21 cellular contexts compared by ENCODE assay signal in the genomic region with DNA sequence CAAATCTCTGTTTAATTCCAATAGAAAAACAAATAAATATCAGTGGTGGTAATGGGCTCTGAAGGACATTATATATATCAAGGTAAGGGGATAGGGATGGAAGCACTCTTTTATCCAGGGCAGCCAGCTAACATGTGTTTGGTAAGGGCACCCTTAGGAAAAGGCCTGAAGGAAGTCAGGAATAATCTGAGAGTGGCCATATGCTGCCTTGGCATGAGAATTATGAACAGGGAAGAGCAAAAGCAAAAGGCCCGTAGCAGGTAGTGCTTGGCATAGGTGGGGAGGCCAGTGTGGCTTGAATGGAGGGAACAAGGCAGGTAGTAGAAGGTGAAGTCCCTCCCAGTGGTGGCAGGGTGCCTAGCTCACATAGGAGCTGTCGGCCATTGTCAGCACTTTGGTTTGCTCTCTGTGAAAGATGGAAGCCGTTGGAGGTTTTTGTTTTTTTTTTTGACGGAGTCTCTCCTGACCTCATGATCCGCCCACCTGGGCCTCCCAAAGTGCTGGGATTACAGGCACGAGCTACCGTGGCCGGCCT. TPM values are rescaled to one million over a fixed set of nuclear protein-coding genes. Genes with fewer than 3 reads are reported as not detected.
DNase-seq lines count a peak whose midpoint lies in the region; ATAC-seq and TF ChIP-seq lines count a peak whose summit lies in the region.
"Had no signal": no experiment of that assay in that cellular context is flagged by ENCODE, and none has a peak within 500 bp of the region (broad histone marks: within the 10 kb centered on the region; RNA-seq: fewer than 3 reads in every experiment).

No MANE protein-coding gene starts in this region.

- POLR2A ChIA-PET in activated CD4-positive, alpha-beta memory T cell treated with anti-CD3 and anti-CD28 coated beads, Interleukin-2, amount 10 ng/mL, durations not matched to agents 7 days and 5 days (lab: Charles Lee), result no interaction called here

- no peaks in the 10 kb centered on the region; the same call in 1 of the 2 replicates for H4K20me1 ChIP-seq in GM23338 (replicated peaks; ENCODE audit: insufficient read depth)

- H3K9me3 Mint-ChIP-seq in Calu3 (ENCODE audit: low read depth, unreplicated experiment), result no peaks in the 10 kb centered on the region
- H3K9me3 Mint-ChIP-seq in GM23338, result no peaks in the 10 kb centered on the region
- H3K9me3 Mint-ChIP-seq in central memory CD8-positive, alpha-beta T cell, result no peaks in the 10 kb centered on the region
- no peaks in the 10 kb centered on the region for H3K9me3 Mint-ChIP-seq in nephron progenitor cell
- H3K9me3 Mint-ChIP-seq in activated CD4-positive, alpha-beta memory T cell treated with anti-CD3 and anti-CD28 coated beads, Interleukin-2, amount 10 ng/mL, durations not matched to agents 7 days and 5 days, result no peaks in the 10 kb centered on the region

- no TSS peak for BruUV-seq in Calu3 (replicated peaks; lab: Mats Ljungman, UMichigan)

- no peaks in the 10 kb centered on the region for H3F3A ChIP-seq in GM23338 (replicated peaks; ENCODE audit: low read depth)

- no peak for DNase-seq in Calu3
- DNase-seq in GM23338 (ENCODE audit: low spot score), result peak; percentile 7
- DNase-seq in central memory CD8-positive, alpha-beta T cell (ENCODE audit: low spot score in 2 of 2), result no peak
- DNase-seq in nephron progenitor cell, result no peak
- no peak for DNase-seq in psoas muscle
- no peak for DNase-seq in activated CD4-positive, alpha-beta memory T cell treated with anti-CD3 and anti-CD28 coated beads, Interleukin-2, amount 10 ng/mL, durations not matched to agents 7 days and 5 days
- DNase-seq: BE2C; DND-41; IMR-90; MV-4-11; NCI-H1105 treated with DMSO at 0.1 percent for 48 hours; NCI-H2029 treated with DMSO at 0.1 percent for 48 hours; NCI-H226; NCI-H524; NCI-H774; NK-92 treated with Interleukin-12 subunit alpha and Interleukin-12 subunit beta, amount 100 ng/mL, for 24 hours; SJCRH30 had no signal

- no peak overlapping the region for H3K27ac ChIP-seq in GM23338 (ENCODE audit: low read depth)
- H3K27ac ChIP-seq in psoas muscle, result no peak overlapping the region
- H3K27ac ChIP-seq: KMS-11, SJCRH30 had no signal

- no peaks in the 10 kb centered on the region for H3K9me3 ChIP-seq in psoas muscle
- H3K9me3 ChIP-seq: BE2C, HAP-1, SJCRH30 had no signal

- TF ChIP-seq CTCF in Calu3 (IDR thresholded peaks at IDR 0.05; ENCODE audit: unreplicated experiment) (no peak), GM23338 (conservative IDR thresholded peaks at IDR 0.05; ENCODE audit: low read depth in 2 of 2) (no peak), nephron progenitor cell (IDR thresholded peaks at IDR 0.05) (no peak), psoas muscle (IDR thresholded peaks at IDR 0.05) (no peak)

- CTCF ChIA-PET in Calu3 (lab: Charles Lee), result no interaction called here
- CTCF ChIA-PET in activated CD4-positive, alpha-beta memory T cell treated with anti-CD3 and anti-CD28 coated beads, Interleukin-2, amount 10 ng/mL, durations not matched to agents 7 days and 5 days (lab: Charles Lee), result no interaction called here

- H3K36me3 Mint-ChIP-seq in Calu3 (ENCODE audit: insufficient read depth, unreplicated experiment) (peaks cover 46% of the 10 kb centered on the region), GM23338 (ENCODE audit: low read depth) (peaks cover 23% of the 10 kb centered on the region; the same call in 2 of the 3 replicates), nephron progenitor cell (ENCODE audit: low read depth) (peaks cover 43% of the 10 kb centered on the region)
- H3K36me3 Mint-ChIP-seq in central memory CD8-positive, alpha-beta T cell (ENCODE audit: insufficient read depth), result peaks cover 33% of the 10 kb centered on the region
- peaks cover 30% of the 10 kb centered on the region for H3K36me3 Mint-ChIP-seq in activated CD4-positive, alpha-beta memory T cell treated with anti-CD3 and anti-CD28 coated beads, Interleukin-2, amount 10 ng/mL, durations not matched to agents 7 days and 5 days (ENCODE audit: low read depth)

- H3K9me2 ChIP-seq in GM23338 (ENCODE audit: insufficient read depth), result no peaks in the 10 kb centered on the region

- H3K36me3 ChIP-seq in GM23338 (ENCODE audit: insufficient read depth) (peaks cover 13% of the 10 kb centered on the region), psoas muscle (ENCODE audit: insufficient read depth in 1 of 2, low read depth in 1 of 2) (peaks cover 0 to 94% of the 10 kb centered on the region in 2 donors)

- WGBS in psoas muscle, 3 donors, result 78 to 82% (median 79%) methylated on average over 8 of the region's 8 CpGs

- H3K27me3 Mint-ChIP-seq in Calu3 (ENCODE audit: unreplicated experiment) (no peaks in the 10 kb centered on the region), GM23338 (ENCODE audit: insufficient read depth, low read depth, poor library complexity) (peaks cover 2% of the 10 kb centered on the region), nephron progenitor cell (ENCODE audit: low read depth, poor library complexity) (no peaks in the 10 kb centered on the region)
- no peaks in the 10 kb centered on the region for H3K27me3 Mint-ChIP-seq in central memory CD8-positive, alpha-beta T cell
- H3K27me3 Mint-ChIP-seq in activated CD4-positive, alpha-beta memory T cell treated with anti-CD3 and anti-CD28 coated beads, Interleukin-2, amount 10 ng/mL, durations not matched to agents 7 days and 5 days, result no peaks in the 10 kb centered on the region

- H3K4me3 ChIP-seq in GM23338 (no peak overlapping the region), psoas muscle (no peak overlapping the region)
- H3K4me3 ChIP-seq: HAP-1, SJCRH30 had no signal

- H3K4me3 Mint-ChIP-seq in Calu3 (ENCODE audit: low read depth, unreplicated experiment) (no peak overlapping the region), GM23338 (no peak overlapping the region), nephron progenitor cell (no peak overlapping the region)
- H3K4me3 Mint-ChIP-seq in central memory CD8-positive, alpha-beta T cell, result no peak overlapping the region
- no peak overlapping the region for H3K4me3 Mint-ChIP-seq in activated CD4-positive, alpha-beta memory T cell treated with anti-CD3 and anti-CD28 coated beads, Interleukin-2, amount 10 ng/mL, durations not matched to agents 7 days and 5 days

- no peak overlapping the region for H2AFZ ChIP-seq in GM23338

- peak; percentile 61 for ATAC-seq in GM23338
- ATAC-seq in central memory CD8-positive, alpha-beta T cell (replicated peaks; ENCODE audit: extremely low read depth, poor library complexity, severe bottlenecking), result no peak
- no peak for ATAC-seq in activated CD4-positive, CD25-positive, alpha-beta regulatory T cell treated with anti-CD3 and anti-CD28 coated beads, Interleukin-2, amount 50 U/mL, for 24 hours
- ATAC-seq in psoas muscle, result no peak
- ATAC-seq: Panc1 had no signal

- H3K4me1 Mint-ChIP-seq in Calu3 (ENCODE audit: low read depth, unreplicated experiment), result peaks cover 42% of the 10 kb centered on the region
- no peaks in the 10 kb centered on the region for H3K4me1 Mint-ChIP-seq in GM23338
- H3K4me1 Mint-ChIP-seq in central memory CD8-positive, alpha-beta T cell, result no peaks in the 10 kb centered on the region
- H3K4me1 Mint-ChIP-seq in nephron progenitor cell, result no peaks in the 10 kb centered on the region
- no peaks in the 10 kb centered on the region for H3K4me1 Mint-ChIP-seq in activated CD4-positive, alpha-beta memory T cell treated with anti-CD3 and anti-CD28 coated beads, Interleukin-2, amount 10 ng/mL, durations not matched to agents 7 days and 5 days

- no peak overlapping the region for H3K4me2 ChIP-seq in GM23338
- H3K4me2 ChIP-seq: KMS-11 had no signal

- peak overlapping the region; percentile 33 for H3K27ac Mint-ChIP-seq in Calu3 (ENCODE audit: unreplicated experiment)
- H3K27ac Mint-ChIP-seq in GM23338, result 0 out of 2 replicates have a peak overlapping the region, but pooled peaks have one; percentile 16
- peak overlapping the region; percentile 22 for H3K27ac Mint-ChIP-seq in central memory CD8-positive, alpha-beta T cell (ENCODE audit: low read depth)
- H3K27ac Mint-ChIP-seq in nephron progenitor cell, result peak overlapping the region; percentile 73
- H3K27ac Mint-ChIP-seq in activated CD4-positive, alpha-beta memory T cell treated with anti-CD3 and anti-CD28 coated beads, Interleukin-2, amount 10 ng/mL, durations not matched to agents 7 days and 5 days, result no peak overlapping the region

- H3K4me1 ChIP-seq in GM23338 (ENCODE audit: insufficient read depth) (no peaks in the 10 kb centered on the region), psoas muscle (no peaks in the 10 kb centered on the region)
- H3K4me1 ChIP-seq: BE2C, HAP-1, SJCRH30 had no signal

- H3K79me2 ChIP-seq in GM23338 (replicated peaks; ENCODE audit: insufficient read depth), result no peaks in the 10 kb centered on the region

- H3K27me3 ChIP-seq in GM23338 (ENCODE audit: insufficient read depth) (no peaks in the 10 kb centered on the region), psoas muscle (ENCODE audit: insufficient read depth in 3 of 3, low read length in 2 of 3) (no peaks in the 10 kb centered on the region)
- H3K27me3 ChIP-seq: BE2C, SJCRH30 had no signal

- intact Hi-C loops in Calu3 (cut with micrococcal nuclease; ENCODE audit: unreplicated experiment) (no loop called here), psoas muscle (cut with DNase I) (no loop called here)

TF ChIP-seq in GM23338, 12 proteins besides CTCF, POLR2A, EP300 and RAD21 (continues in another document):
- TF ChIP-seq EZH2 (IDR thresholded peaks at IDR 0.05; ENCODE audit: low read depth, unreplicated experiment), result no peak
- no peak for TF ChIP-seq NANOG (IDR thresholded peaks at IDR 0.05; ENCODE audit: borderline replicate concordance)
- no peak for TF ChIP-seq ZNF114 (CRISPR knock-in tag; IDR thresholded peaks at IDR 0.05)
- no peak for TF ChIP-seq ZNF331 (CRISPR knock-in tag; IDR thresholded peaks at IDR 0.05; ENCODE audit: low read depth)
- TF ChIP-seq, protein P1, sequence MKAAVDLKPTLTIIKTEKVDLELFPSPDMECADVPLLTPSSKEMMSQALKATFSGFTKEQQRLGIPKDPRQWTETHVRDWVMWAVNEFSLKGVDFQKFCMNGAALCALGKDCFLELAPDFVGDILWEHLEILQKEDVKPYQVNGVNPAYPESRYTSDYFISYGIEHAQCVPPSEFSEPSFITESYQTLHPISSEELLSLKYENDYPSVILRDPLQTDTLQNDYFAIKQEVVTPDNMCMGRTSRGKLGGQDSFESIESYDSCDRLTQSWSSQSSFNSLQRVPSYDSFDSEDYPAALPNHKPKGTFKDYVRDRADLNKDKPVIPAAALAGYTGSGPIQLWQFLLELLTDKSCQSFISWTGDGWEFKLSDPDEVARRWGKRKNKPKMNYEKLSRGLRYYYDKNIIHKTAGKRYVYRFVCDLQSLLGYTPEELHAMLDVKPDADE (IDR thresholded peaks at IDR 0.05), result no peak
- no peak for TF ChIP-seq EZH2phosphoT487 (IDR thresholded peaks at IDR 0.05; ENCODE audit: unreplicated experiment)
- no peak for TF ChIP-seq POLR2AphosphoS5 (IDR thresholded peaks at IDR 0.05; ENCODE audit: low read depth)

RNA-seq across cellular contexts. Expression of a gene that starts 39.6 kb away (rescaled TPM):
- 208 and 226 TPM in 2 replicates for total RNA-seq in Calu3 (2022)
- 312 and 326 TPM in 2 replicates for total RNA-seq in GM23338 (2014; rRNA removed; shearing (Covaris generic))
- 147 and 163 TPM in 2 replicates for polyA plus RNA-seq in GM23338 (2016; fragmentation: Nextera tagmentation; extraction: Ambion mirVana)
- total RNA-seq in psoas muscle, result 10 to 100 TPM; 37.2 to 62.8 (median 46.6) TPM
- 10 to 100 TPM; 37.7 to 75.7 (median 63.9) TPM for polyA plus RNA-seq in psoas muscle
- total RNA-seq in activated CD4-positive, alpha-beta memory T cell treated with anti-CD3 and anti-CD28 coated beads, Interleukin-2, amount 10 ng/mL, durations not matched to agents 7 days and 5 days, result 10 to 100 TPM; 65.6 to 67.8 TPM
